Comparison of ENCODE assay signal across 17 cellular contexts in genomic region chr7:4343272-4344000, GRCh38.
"Had no signal": no experiment of that assay in that cellular context is flagged by ENCODE, and none has a peak within 500 bp of the region (broad histone marks: within the 10 kb centered on the region; RNA-seq: fewer than 3 reads in every experiment).

No MANE protein-coding gene starts in this region.

- H3K27ac Mint-ChIP-seq: naive thymus-derived CD4-positive, alpha-beta T cell had no signal

- H3K4me1 Mint-ChIP-seq: naive thymus-derived CD4-positive, alpha-beta T cell had no signal

- H3K4me3 Mint-ChIP-seq: naive thymus-derived CD4-positive, alpha-beta T cell had no signal

- H3K27me3 ChIP-seq: neutrophil, ovary, right atrium auricular region, stomach, transverse colon, uterus had no signal

- H3K36me3 ChIP-seq: heart left ventricle, neutrophil, ovary, right atrium auricular region, stomach, thoracic aorta, transverse colon, uterus had no signal

- DNase-seq: effector CD8-positive, alpha-beta T cell; heart left ventricle; hypothalamus; kidney glomerular epithelial cell; naive thymus-derived CD4-positive, alpha-beta T cell; ovary; small intestine; stimulated activated CD4-positive, alpha-beta T cell treated with anti-CD3 and anti-CD28 coated beads, Interleukin-12 subunit alpha, Interleukin-12 subunit beta, amount 100 ng/mL, for 4 hours; stimulated activated naive CD4-positive, alpha-beta T cell; stomach; substantia nigra; transverse colon; uterus had no signal

- H3K9me3 ChIP-seq: neutrophil, ovary, thoracic aorta, transverse colon, uterus had no signal

- H3K4me3 ChIP-seq: coronary artery, heart left ventricle, ovary, right atrium auricular region, stomach, thoracic aorta, transverse colon, uterus had no signal

- ATAC-seq: heart left ventricle; naive thymus-derived CD4-positive, alpha-beta T cell had no signal
